In genomic region chr22:43239102-43239875, GRCh38 we compare ENCODE assay signal across 26 cellular contexts. TPM values are rescaled to one million over a fixed set of nuclear protein-coding genes. Genes with fewer than 3 reads are reported as not detected.
DNase-seq lines count a peak whose midpoint lies in the region; ATAC-seq and TF ChIP-seq lines count a peak whose summit lies in the region.
"Had no signal": no experiment of that assay in that cellular context is flagged by ENCODE, and none has a peak within 500 bp of the region (broad histone marks: within the 10 kb centered on the region; RNA-seq: fewer than 3 reads in every experiment).

No MANE protein-coding gene starts in this region.

- H3F3A ChIP-seq in smooth muscle cell (ENCODE audit: low read depth), result no peaks in the 10 kb centered on the region

- H3K36me3 ChIP-seq in BE2C, result no peaks in the 10 kb centered on the region
- no peaks in the 10 kb centered on the region for H3K36me3 ChIP-seq in right lobe of liver
- H3K36me3 ChIP-seq in smooth muscle cell (ENCODE audit: low read depth), result no peaks in the 10 kb centered on the region
- H3K36me3 ChIP-seq in esophagus muscularis mucosa, result peaks cover 0 to 29% (median 6%) of the 10 kb centered on the region in 4 donors
- H3K36me3 ChIP-seq: neutrophil, thyroid gland had no signal

- no peaks in the 10 kb centered on the region for H3K9me3 ChIP-seq in BE2C
- no peaks in the 10 kb centered on the region for H3K9me3 ChIP-seq in right lobe of liver
- H3K9me3 ChIP-seq in smooth muscle cell (replicated peaks; ENCODE audit: low read depth), result no peaks in the 10 kb centered on the region
- H3K9me3 ChIP-seq in esophagus muscularis mucosa, result no peaks in the 10 kb centered on the region
- H3K9me3 ChIP-seq: neutrophil, thyroid gland had no signal

- no peak for TF ChIP-seq POLR2A in right lobe of liver (IDR thresholded peaks at IDR 0.05)
- TF ChIP-seq POLR2A in esophagus muscularis mucosa (IDR thresholded peaks at IDR 0.05; ENCODE audit: low read depth), result no peak

- H3K9ac ChIP-seq in smooth muscle cell (ENCODE audit: low read depth), result no peak overlapping the region

- no peak overlapping the region for H3K4me2 ChIP-seq in smooth muscle cell

- 30% methylated on average over 6 of the region's 10 CpGs for WGBS in right lobe of liver (ENCODE audit: insufficient coverage, low coverage, low lambda C conversion rate, missing lambda C conversion rate)
- 64% methylated on average over 10 of the region's 10 CpGs for WGBS in smooth muscle cell (ENCODE audit: low lambda C conversion rate)
- WGBS in esophagus muscularis mucosa, result 49% methylated on average over 9 of the region's 10 CpGs

- peak overlapping the region; percentile 33 to 84 (median 38) for H3K27ac ChIP-seq in right lobe of liver
- H3K27ac ChIP-seq in dorsolateral prefrontal cortex, result no peak overlapping the region
- H3K27ac ChIP-seq in smooth muscle cell (ENCODE audit: low read depth), result no peak overlapping the region
- H3K27ac ChIP-seq in esophagus muscularis mucosa (replicated peaks in 1 of 4), result no peak overlapping the region
- H3K27ac ChIP-seq: neutrophil, thyroid gland had no signal

- TF ChIP-seq CTCF in BE2C (IDR thresholded peaks at IDR 0.05; ENCODE audit: low read depth, low read length) (no peak), fibroblast of the aortic adventitia (IDR thresholded peaks at IDR 0.05; ENCODE audit: insufficient read depth, low read length) (no peak), right lobe of liver (IDR thresholded peaks at IDR 0.05) (no peak), dorsolateral prefrontal cortex (IDR thresholded peaks at IDR 0.05 in 54 of 56, conservative IDR thresholded peaks at IDR 0.05 in 2 of 56; ENCODE audit: low read depth in 1 of 56, partially characterized antibody in 56 of 56) (no peak), smooth muscle cell (IDR thresholded peaks at IDR 0.05; ENCODE audit: borderline replicate concordance, insufficient read depth, poor library complexity, severe bottlenecking) (no peak), esophagus muscularis mucosa (IDR thresholded peaks at IDR 0.05) (no peak)

- no peak for TF ChIP-seq EP300 in esophagus muscularis mucosa (IDR thresholded peaks at IDR 0.05)

- peaks cover 58% of the 10 kb centered on the region for H3K4me1 ChIP-seq in BE2C
- H3K4me1 ChIP-seq in right lobe of liver, result peaks cover 2 to 51% (median 30%) of the 10 kb centered on the region in 4 donors
- no peaks in the 10 kb centered on the region for H3K4me1 ChIP-seq in smooth muscle cell (ENCODE audit: low read depth)
- peaks cover 14 to 24% (median 21%) of the 10 kb centered on the region in 4 donors for H3K4me1 ChIP-seq in esophagus muscularis mucosa

- no peak overlapping the region for H2AFZ ChIP-seq in smooth muscle cell (ENCODE audit: low read depth)

- H3K4me3 ChIP-seq in BE2C (ENCODE audit: low read depth, low read length) (no peak overlapping the region), fibroblast of the aortic adventitia (ENCODE audit: low read depth, low read length) (no peak overlapping the region), right lobe of liver (no peak overlapping the region), dorsolateral prefrontal cortex (no peak overlapping the region), smooth muscle cell (no peak overlapping the region), esophagus muscularis mucosa (no peak overlapping the region)
- H3K4me3 ChIP-seq: thyroid gland had no signal

- DNase-seq in BE2C, result peak; percentile 82
- peak; percentile 52 for DNase-seq in NCI-H1694 treated with DMSO at 0.1 percent for 48 hours (lab: John Stamatoyannopoulos, UW)
- peak; percentile 59 for DNase-seq in fibroblast of the aortic adventitia (ENCODE audit: low read depth)
- no peak for DNase-seq in right lobe of liver
- DNase-seq in GM19238 (ENCODE audit: insufficient read length, low spot score), result no peak
- DNase-seq in dorsolateral prefrontal cortex, result no peak
- DNase-seq in smooth muscle cell (lab: John Stamatoyannopoulos, UW; ENCODE audit: unreplicated experiment), result no peak
- DNase-seq in esophagus muscularis mucosa (ENCODE audit: extremely low spot score), result no peak
- DNase-seq: activated CD4-positive, alpha-beta T cell treated with anti-CD3 and anti-CD28 coated beads for 36 hours; activated CD8-positive, alpha-beta memory T cell treated with anti-CD3 and anti-CD28 coated beads, Interleukin-2, amount 50 U/mL, for 48 hours; activated CD8-positive, alpha-beta T cell treated with anti-CD3 and anti-CD28 coated beads for 36 hours; activated naive CD4-positive, alpha-beta T cell treated with anti-CD3 and anti-CD28 coated beads for 36 hours; CD8-positive, alpha-beta memory T cell; EL; HCEC 1CT; immature natural killer cell; left colon; NCI-H146; NCI-H526; SHP77 treated with DMSO at 0.1 percent for 48 hours; stimulated activated CD4-positive, alpha-beta T cell treated with anti-CD3 and anti-CD28 coated beads, Interleukin-4, amount 100 ng/mL, for 1 hour; SW 1271; thyroid gland had no signal

- no peaks in the 10 kb centered on the region for H3K27me3 ChIP-seq in BE2C
- no peaks in the 10 kb centered on the region for H3K27me3 ChIP-seq in right lobe of liver
- peaks cover 0 to 10% (median 0%) of the 10 kb centered on the region in 45 donors for H3K27me3 ChIP-seq in dorsolateral prefrontal cortex
- H3K27me3 ChIP-seq in smooth muscle cell (ENCODE audit: low read depth), result no peaks in the 10 kb centered on the region
- H3K27me3 ChIP-seq in esophagus muscularis mucosa, result no peaks in the 10 kb centered on the region
- H3K27me3 ChIP-seq: neutrophil, thyroid gland had no signal

- intact Hi-C loops in right lobe of liver (cut with DNase I) (no loop called here), dorsolateral prefrontal cortex (cut with DNase I) (no loop called here), esophagus muscularis mucosa (cut with DNase I) (no loop called here)

- H4K20me1 ChIP-seq in smooth muscle cell (ENCODE audit: low read depth), result no peaks in the 10 kb centered on the region

- ATAC-seq in right lobe of liver, result peak in 1 of 4 donors; percentile 3
- ATAC-seq: activated CD4-positive, alpha-beta T cell treated with anti-CD3 and anti-CD28 coated beads for 36 hours; activated CD8-positive, alpha-beta T cell treated with anti-CD3 and anti-CD28 coated beads for 36 hours; esophagus mucosa; left colon; Panc1 had no signal

- no peaks in the 10 kb centered on the region for H3K79me2 ChIP-seq in smooth muscle cell (ENCODE audit: low read depth)

RNA-seq across cellular contexts. Expression of gene TTLL12, which starts 52.4 kb away (rescaled TPM):
- polyA plus RNA-seq in BE2C (2012; ENCODE audit: insufficient read depth, insufficient read length, low read depth), result 78.0 TPM
- total RNA-seq in fibroblast of the aortic adventitia (ENCODE audit: low replicate concordance) (13.2 and 40.5 TPM in 2 replicates), right lobe of liver (10 to 100 TPM; 18.6 to 43.5 (median 24.4) TPM), dorsolateral prefrontal cortex (10 to 100 TPM; 24.0 to 52.5 (median 34.0) TPM), smooth muscle cell (19.1 and 23.5 TPM in 2 replicates), esophagus muscularis mucosa (10 to 100 TPM; 19.9 to 32.8 (median 28.0) TPM)
- 31.6 and 39.1 TPM in 2 replicates for polyA plus RNA-seq in smooth muscle cell

Comparison
In these comparisons a context has a peak if more than half of its experiments do, and no peak if none do; other contexts are left out.
1. DNase-seq: peak in BE2C (single experiment), NCI-H1694 treated with DMSO at 0.1 percent for 48 hours (single experiment) and fibroblast of the aortic adventitia (single experiment); none in right lobe of liver (0 of 3), GM19238 (single experiment), dorsolateral prefrontal cortex (0 of 10), smooth muscle cell (single experiment) and esophagus muscularis mucosa (single experiment).
2. H3K27ac ChIP-seq: peak in right lobe of liver (3 of 3); none in dorsolateral prefrontal cortex (0 of 59), smooth muscle cell (single experiment) and esophagus muscularis mucosa (0 of 4).